Comparison of ENCODE assay signal across 8 cellular contexts in the genomic region with DNA sequence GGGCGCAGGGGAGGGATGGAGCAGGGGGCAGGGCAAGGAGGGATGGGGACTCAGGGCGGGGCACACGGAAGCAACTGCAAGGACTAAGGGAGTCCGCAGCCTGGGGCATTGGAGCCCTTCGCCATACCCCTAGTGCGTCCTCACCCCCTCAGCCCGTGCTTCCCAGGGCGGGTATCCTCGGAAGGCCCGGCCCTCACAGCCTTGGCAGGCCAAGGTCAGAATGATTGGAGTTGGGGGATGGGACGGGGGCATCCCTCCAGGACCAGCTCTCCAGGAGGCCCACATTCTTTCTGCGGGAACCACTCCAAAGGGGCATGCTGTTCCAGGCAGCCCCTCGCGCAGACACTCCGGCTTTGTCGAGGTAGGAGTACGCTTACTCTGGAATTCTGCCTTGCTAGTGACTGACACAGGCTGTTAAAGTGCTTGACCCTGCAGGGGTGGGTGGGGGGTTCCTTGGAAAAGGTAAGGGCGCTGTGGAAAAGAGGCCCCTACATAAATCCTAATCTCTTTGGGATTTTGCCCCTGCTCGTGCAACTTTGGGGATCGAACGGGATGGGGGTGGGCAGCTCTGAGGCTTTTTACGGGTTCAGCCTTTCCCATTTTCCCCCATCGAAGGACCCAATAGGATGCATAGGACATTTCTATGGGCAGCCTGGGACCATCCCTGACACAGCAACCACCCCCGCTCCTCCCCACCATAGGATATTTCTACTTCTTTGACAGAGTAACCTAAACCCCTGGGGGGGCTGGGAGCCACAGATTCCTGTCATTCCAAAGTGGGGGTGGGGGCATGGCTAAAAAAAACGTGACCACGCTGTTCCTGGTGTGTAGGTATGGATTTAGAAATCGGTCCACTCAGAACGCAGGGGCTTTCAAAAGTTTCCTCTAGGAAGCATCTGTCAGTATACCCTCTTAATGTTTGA. TPM values are rescaled to one million over a fixed set of nuclear protein-coding genes. Genes with fewer than 3 reads are reported as not detected.
DNase-seq lines count a peak whose midpoint lies in the region; FAIRE-seq and TF ChIP-seq lines count a peak whose summit lies in the region.

No MANE protein-coding gene starts in this region.

- H3K9me3 ChIP-seq in Karpas-422 (ENCODE audit: low read length) (no peaks in the 10 kb centered on the region), H1 (ENCODE audit: insufficient read depth in 2 of 2, low read depth in 1 of 2, low read length in 1 of 2) (no peaks in the 10 kb centered on the region), osteoblast (ENCODE audit: low read depth, low read length) (no peaks in the 10 kb centered on the region)

- H2AK5ac ChIP-seq in H1 (ENCODE audit: low read depth, low read length), result no peak overlapping the region

- H3K9ac ChIP-seq in Karpas-422 (ENCODE audit: low read length) (peak overlapping the region; percentile 78), H1 (replicated peaks in 1 of 4; ENCODE audit: extremely low read depth in 1 of 4, low read depth in 3 of 4, low read length in 3 of 4) (peak overlapping the region in 1 of 4 experiments; percentile 19; a peak in 3 of 7 replicates)

- CTCF ChIA-PET in Calu3 (lab: Charles Lee), result interaction anchor here (0.6 to 1.4 kb wide), 15 partner anchors 7 to 1155 kb away, joined by 3 to 9 read pairs (median 4); a partner anchor contains a TSS
- CTCF ChIA-PET in H1 (lab: Charles Lee; ENCODE audit: partially characterized antibody), result interaction anchor here (0.6 kb wide), 1 partner anchor 83 kb away, joined by 3 read pairs; no protein-coding TSS in a partner anchor

- 0 out of 2 replicates have a peak overlapping the region, but pooled peaks have one; percentile 2 for H2BK12ac ChIP-seq in H1 (ENCODE audit: low read depth, low read length)

- H3K23ac ChIP-seq in H1 (ENCODE audit: insufficient read length), result no peak overlapping the region

- H3K27ac ChIP-seq in Karpas-422 (ENCODE audit: low read length) (no peak overlapping the region), H1 (ENCODE audit: low read depth, low read length) (no peak overlapping the region; the same call in 1 of the 2 replicates), osteoblast (ENCODE audit: low read depth, low read length) (no peak overlapping the region)

- H3K4ac ChIP-seq in H1 (replicated peaks; ENCODE audit: insufficient read length, low read depth, low read length), result no peak overlapping the region

- H3K4me2 ChIP-seq in Karpas-422 (ENCODE audit: low read depth, low read length, poor library complexity, severe bottlenecking), result peak overlapping the region; percentile 88
- peak overlapping the region; percentile 84 to 99 for H3K4me2 ChIP-seq in H1 (ENCODE audit: insufficient read depth in 1 of 2, low read depth in 2 of 2, low read length in 2 of 2)
- H3K4me2 ChIP-seq in osteoblast (ENCODE audit: insufficient read depth, low read length), result peak overlapping the region; percentile 93

- no peak for TF ChIP-seq CTCF in Calu3 (IDR thresholded peaks at IDR 0.05; ENCODE audit: unreplicated experiment)
- no peak for TF ChIP-seq CTCF in H1 (IDR thresholded peaks at IDR 0.05; ENCODE audit: control extremely low read depth in 1 of 3, insufficient read depth in 1 of 3, low read depth in 1 of 3, low read length in 3 of 3)
- no peak for TF ChIP-seq CTCF in osteoblast (IDR thresholded peaks at IDR 0.05; ENCODE audit: extremely low read depth, low read depth, low read length)

- H3K36me3 Mint-ChIP-seq in Calu3 (ENCODE audit: insufficient read depth, unreplicated experiment), result peaks cover 59% of the 10 kb centered on the region

- peak overlapping the region; percentile 88 for H3K56ac ChIP-seq in H1 (replicated peaks; ENCODE audit: insufficient read length, low read depth, low read length)

- intact Hi-C loops in Calu3 (cut with micrococcal nuclease; ENCODE audit: unreplicated experiment), result no loop called here

- H2BK120ac ChIP-seq in H1 (replicated peaks; ENCODE audit: low read depth, low read length), result no peak overlapping the region

- H3K9me2 ChIP-seq in Karpas-422 (replicated peaks; ENCODE audit: insufficient read depth, low read length), result no peaks in the 10 kb centered on the region

- H3K14ac ChIP-seq in H1 (ENCODE audit: insufficient read length), result no peak overlapping the region

- 6% methylated on average over 24 of the region's 28 CpGs; no CpG with 5 or more reads in 1 of the 2 experiments for WGBS in H1 (ENCODE audit: extremely low coverage in 1 of 2, insufficient coverage in 1 of 2, insufficient read length in 1 of 2, insufficient replicate concordance in 2 of 2, low coverage in 1 of 2, low lambda C conversion rate in 2 of 2, missing lambda C conversion rate in 1 of 2), 2 experiments

- H4K91ac ChIP-seq in H1 (replicated peaks; ENCODE audit: insufficient read length, low read length), result no peak overlapping the region

- no peak overlapping the region; the same call in 1 of the 2 replicates for H4K8ac ChIP-seq in H1 (ENCODE audit: extremely low read depth, insufficient read depth, low read length)

- H3K27me3 ChIP-seq in Karpas-422 (ENCODE audit: low read length), result no peaks in the 10 kb centered on the region
- peaks cover 0 to 2% (median 0%) of the 10 kb centered on the region in 4 experiments; a peak in 1 of 7 replicates for H3K27me3 ChIP-seq in H1 (replicated peaks in 1 of 4; ENCODE audit: control insufficient read depth in 3 of 4, extremely low read depth in 1 of 4, insufficient read depth in 3 of 4, low read length in 3 of 4)
- H3K27me3 ChIP-seq in osteoblast (ENCODE audit: insufficient read depth, low read length), result no peaks in the 10 kb centered on the region

- H3K4me3 Mint-ChIP-seq in Calu3 (ENCODE audit: low read depth, unreplicated experiment), result peak overlapping the region; percentile 81

- H2BK20ac ChIP-seq in H1 (ENCODE audit: low read length), result no peak overlapping the region

- peak overlapping the region; percentile 85 for H3K18ac ChIP-seq in H1 (ENCODE audit: extremely low read depth, low read length)

- H3K36me3 ChIP-seq in Karpas-422 (ENCODE audit: insufficient read depth, low read length) (peaks cover 11% of the 10 kb centered on the region; the same call in 1 of the 2 replicates), H1 (ENCODE audit: control insufficient read depth in 2 of 4, insufficient read depth in 4 of 4, low read length in 3 of 4) (peaks cover 0 to 4% (median 2%) of the 10 kb centered on the region in 4 experiments; a peak in 2 of 8 replicates), osteoblast (ENCODE audit: insufficient read depth, low read length) (no peaks in the 10 kb centered on the region)

- no peaks in the 10 kb centered on the region for H3K9me3 Mint-ChIP-seq in Calu3 (ENCODE audit: low read depth, unreplicated experiment)

- H3K27ac Mint-ChIP-seq in Calu3 (ENCODE audit: unreplicated experiment), result peak overlapping the region; percentile 74

- H3K27me3 Mint-ChIP-seq in Calu3 (ENCODE audit: unreplicated experiment), result no peaks in the 10 kb centered on the region

- TF ChIP-seq POLR2A in H1 (IDR thresholded peaks at IDR 0.05; ENCODE audit: control extremely low read depth in 1 of 2, low read depth in 2 of 2, low read length in 2 of 2), result no peak

- BruUV-seq in Calu3 (replicated peaks; lab: Mats Ljungman, UMichigan), result no TSS peak

- H2AFZ ChIP-seq in Karpas-422 (ENCODE audit: low read length) (peak overlapping the region; percentile 54; the same call in 1 of the 2 replicates), H1 (ENCODE audit: low read length) (0 out of 2 replicates have a peak overlapping the region, but pooled peaks have one; percentile 41), osteoblast (ENCODE audit: low read length) (peak overlapping the region; percentile 88)

- H3K79me1 ChIP-seq in H1 (ENCODE audit: low read depth, low read length), result peaks cover 18% of the 10 kb centered on the region

- peak overlapping the region; percentile 95 for H3K4me3 ChIP-seq in Karpas-422 (ENCODE audit: low read length)
- peak overlapping the region; percentile 41 to 70 (median 64) for H3K4me3 ChIP-seq in H1 (ENCODE audit: extremely low read depth in 1 of 4, insufficient read depth in 2 of 4, low read depth in 3 of 4, low read length in 4 of 4)
- peak overlapping the region; percentile 94 for H3K4me3 ChIP-seq in osteoblast (ENCODE audit: insufficient read depth, low read length)

- peaks cover 51% of the 10 kb centered on the region for H3K4me1 Mint-ChIP-seq in Calu3 (ENCODE audit: low read depth, unreplicated experiment)

- POLR2A ChIA-PET in H1 (lab: Charles Lee; ENCODE audit: partially characterized antibody), result interaction anchor here (0.6 to 4.1 kb wide), 14 partner anchors 11 to 819 kb away, joined by 3 to 62 read pairs (median 4); a partner anchor contains a TSS

- no peak overlapping the region for H2BK15ac ChIP-seq in H1 (ENCODE audit: low read length)

- peaks cover 18% of the 10 kb centered on the region; the same call in 1 of the 2 replicates for H3K23me2 ChIP-seq in H1 (ENCODE audit: low read depth, low read length)

- H4K5ac ChIP-seq in H1 (ENCODE audit: insufficient read length, low read depth, low read length), result no peak overlapping the region

- FAIRE-seq in H1 (lab: Jason Lieb, UNC) (no peak), RCC 7860 (lab: Jason Lieb, UNC) (no peak)

- H3K79me2 ChIP-seq in Karpas-422 (ENCODE audit: low read length), result peaks cover 45% of the 10 kb centered on the region
- H3K79me2 ChIP-seq in H1 (ENCODE audit: control insufficient read depth in 1 of 2, insufficient read depth in 2 of 2, low read length in 2 of 2), result peaks cover 8 to 38% of the 10 kb centered on the region in 2 experiments; a peak in 3 of 4 replicates
- H3K79me2 ChIP-seq in osteoblast (ENCODE audit: insufficient read depth, low read length), result peaks cover 51% of the 10 kb centered on the region

- no peak for DNase-seq in Calu3
- no peak for DNase-seq in Karpas-422
- peak in 1 of 2 experiments; percentile 79 for DNase-seq in H1 (ENCODE audit: low read depth in 1 of 2, low spot score in 2 of 2)
- DNase-seq in osteoblast (ENCODE audit: insufficient read length, low spot score, missing footprints), result peak; percentile 75
- DNase-seq in effector CD4-positive, alpha-beta T cell, result no peak
- no peak for DNase-seq in SKM-1 treated with dmso at 0.1 percent for 144 hours (lab: John Stamatoyannopoulos, UW; ENCODE audit: unreplicated experiment)
- DNase-seq in RCC 7860 (ENCODE audit: low spot score), result no peak
- no peak for DNase-seq in stimulated activated CD4-positive, alpha-beta T cell treated with anti-CD3 and anti-CD28 coated beads, Interleukin-4, amount 100 ng/mL, for 1 hour

- H4K20me1 ChIP-seq in Karpas-422 (ENCODE audit: insufficient read depth, low read depth, low read length) (peaks cover 27% of the 10 kb centered on the region), H1 (replicated peaks in 1 of 2; ENCODE audit: control insufficient read depth in 1 of 2, insufficient read depth in 2 of 2, low read length in 2 of 2) (peaks cover 20 to 37% of the 10 kb centered on the region in 2 experiments), osteoblast (ENCODE audit: insufficient read depth, low read length) (peaks cover 42% of the 10 kb centered on the region)

- TF ChIP-seq EP300 in H1 (IDR thresholded peaks at IDR 0.05; ENCODE audit: borderline replicate concordance in 1 of 2, low read depth in 2 of 2, low read length in 2 of 2), result no peak

- peak overlapping the region; percentile 69; the same call in 1 of the 2 replicates for H2BK5ac ChIP-seq in H1 (ENCODE audit: low read depth, low read length)

- no peak for TF ChIP-seq RAD21 in H1 (IDR thresholded peaks at IDR 0.05 in 1 of 2, conservative IDR thresholded peaks at IDR 0.05 in 1 of 2; ENCODE audit: low read depth in 2 of 2, low read length in 2 of 2)

- H3K4me1 ChIP-seq in Karpas-422 (ENCODE audit: low read length) (peaks cover 23% of the 10 kb centered on the region), H1 (replicated peaks in 1 of 4; ENCODE audit: control insufficient read depth in 3 of 4, insufficient read depth in 4 of 4, low read length in 3 of 4) (peaks cover 3 to 11% (median 8%) of the 10 kb centered on the region in 4 experiments), osteoblast (ENCODE audit: insufficient read depth, low read length) (peaks cover 19% of the 10 kb centered on the region)

RNA-seq across cellular contexts. Expression of gene TRIM11, which starts 0.7 kb away (rescaled TPM):
- 62.9 and 68.2 TPM in 2 replicates for total RNA-seq in Calu3 (2022)
- total RNA-seq in Karpas-422 (2014; rRNA removed; shearing (Covaris generic); ENCODE audit: low replicate concordance), result 27.7 and 39.5 TPM in 2 replicates
- total RNA-seq in H1 (2021; fragmentation: NEBNext Ultra II Directional; extraction: Animal tissue kit (Norgen Biotek cat#: 25700)), result 31.3 and 32.1 TPM in 2 replicates
- polyA plus RNA-seq in H1 (2011; rRNA removed), result 11.1 and 19.6 TPM in 2 replicates
- 15.2 TPM for polyA plus RNA-seq in H1 (2011; cell fraction: cytosol; rRNA removed)
- 41.2 TPM for polyA plus RNA-seq in H1 (2011; cell fraction: nucleus; rRNA removed)
- polyA plus RNA-seq in H1 (2012, experiment 1 of 2), result 20.6 to 26.0 TPM (median 22.5 TPM) in 4 replicates
- polyA plus RNA-seq in H1 (2012, experiment 2 of 2), result 18.9 TPM
- 15.4 TPM for polyA plus RNA-seq in H1 (2013, experiment 1 of 2)
- polyA plus RNA-seq in H1 (2013, experiment 2 of 2), result 15.5 TPM
- 18.6 and 18.8 TPM in 2 replicates for polyA minus RNA-seq in H1 (2011; rRNA and poly(A)+ RNA removed)
- polyA minus RNA-seq in H1 (2011; cell fraction: cytosol; rRNA and poly(A)+ RNA removed), result 17.7 TPM
- polyA minus RNA-seq in H1 (2011; cell fraction: nucleus; rRNA and poly(A)+ RNA removed), result 32.8 TPM
- total RNA-seq in osteoblast, result 22.1 and 25.7 TPM in 2 replicates

RNA-seq across cellular contexts. Expression of gene TRIM17, which starts 9.3 kb away (rescaled TPM):
- total RNA-seq in Calu3 (2022), result 2.3 and 3.8 TPM in 2 replicates
- 0.29 TPM in 1 of 2 replicates, not detected in the other for total RNA-seq in Karpas-422 (2014; rRNA removed; shearing (Covaris generic); ENCODE audit: low replicate concordance)
- total RNA-seq in H1 (2021; fragmentation: NEBNext Ultra II Directional; extraction: Animal tissue kit (Norgen Biotek cat#: 25700)), result 2.2 and 2.3 TPM in 2 replicates
- 1.0 and 1.1 TPM in 2 replicates for polyA plus RNA-seq in H1 (2011; rRNA removed)
- 1.0 TPM for polyA plus RNA-seq in H1 (2011; cell fraction: cytosol; rRNA removed)
- 5.9 TPM for polyA plus RNA-seq in H1 (2011; cell fraction: nucleus; rRNA removed)
- 1.3 to 2.3 TPM (median 1.9 TPM) in 4 replicates for polyA plus RNA-seq in H1 (2012, experiment 1 of 2)
- 0.63 TPM for polyA plus RNA-seq in H1 (2012, experiment 2 of 2)
- polyA plus RNA-seq in H1 (2013, experiment 1 of 2), result 0.97 TPM
- polyA plus RNA-seq in H1 (2013, experiment 2 of 2), result 0.75 TPM
- polyA minus RNA-seq in H1 (2011; rRNA and poly(A)+ RNA removed), result 1.00 and 1.5 TPM in 2 replicates
- polyA minus RNA-seq in H1 (2011; cell fraction: cytosol; rRNA and poly(A)+ RNA removed), result not detected
- polyA minus RNA-seq in H1 (2011; cell fraction: nucleus; rRNA and poly(A)+ RNA removed), result 3.3 TPM
- total RNA-seq in osteoblast, result under 0.01 TPM in 1 of 2 replicates, not detected in the other
